ENCODE assay signal across 1 cellular context in genomic region chr3:172233474-172234277, GRCh38.
TF ChIP-seq lines count a peak whose summit lies in the region.

No MANE protein-coding gene starts in this region.

TF ChIP-seq in GM12878, 131 proteins besides CTCF, POLR2A, EP300 and RAD21 (continued from another document):
- no peak for TF ChIP-seq HSF1 (IDR thresholded peaks at IDR 0.05; ENCODE audit: low read depth, low read length)
- no peak for TF ChIP-seq ELK1 (IDR thresholded peaks at IDR 0.05; ENCODE audit: low read depth, low read length)
- TF ChIP-seq CREM (IDR thresholded peaks at IDR 0.05; ENCODE audit: low read depth): no peak
- TF ChIP-seq MYB (IDR thresholded peaks at IDR 0.05; ENCODE audit: borderline replicate concordance, low read depth, low read length): no peak
